Comparison of ENCODE assay signal across 9 cellular contexts in genomic region chr3:184567924-184568590, GRCh38. TPM values are rescaled to one million over a fixed set of nuclear protein-coding genes. Genes with fewer than 3 reads are reported as not detected.
DNase-seq lines count a peak whose midpoint lies in the region; ATAC-seq and TF ChIP-seq lines count a peak whose summit lies in the region.
"Had no signal": no experiment of that assay in that cellular context is flagged by ENCODE, and none has a peak within 500 bp of the region (broad histone marks: within the 10 kb centered on the region; RNA-seq: fewer than 3 reads in every experiment).

No MANE protein-coding gene starts in this region.

- H3K4me3 ChIP-seq in Caco-2 (ENCODE audit: low read depth, low read length) (peak overlapping the region; percentile 45; the same call in 1 of the 2 replicates), gastroesophageal sphincter (peak overlapping the region in 1 of 2 donors; percentile 65)

- no peaks in the 10 kb centered on the region for H3K36me3 ChIP-seq in Caco-2 (ENCODE audit: control insufficient read depth, insufficient read depth, low read length)
- H3K36me3 ChIP-seq in gastroesophageal sphincter, result peaks cover 0 to 8% of the 10 kb centered on the region in 2 donors

- no TSS peak for BruUV-seq in Caco-2 (replicated peaks; lab: Mats Ljungman, UMichigan)

- H3K9me3 Mint-ChIP-seq in Caco-2 (ENCODE audit: unreplicated experiment), result no peaks in the 10 kb centered on the region
- no peaks in the 10 kb centered on the region for H3K9me3 Mint-ChIP-seq in progenitor cell of endocrine pancreas (ENCODE audit: low read depth)

- DNase-seq in Caco-2 (no peak), SK-N-DZ (ENCODE audit: low spot score) (peak; percentile 55), progenitor cell of endocrine pancreas (ENCODE audit: low spot score, unreplicated experiment) (no peak), NOMO-1 (lab: John Stamatoyannopoulos, UW; ENCODE audit: unreplicated experiment in 2 of 2) (no peak), NCI-H2196 treated with DMSO at 0.1 percent for 48 hours (lab: John Stamatoyannopoulos, UW; ENCODE audit: unreplicated experiment) (no peak)
- DNase-seq: activated CD4-positive, alpha-beta T cell treated with anti-CD3 and anti-CD28 coated beads, Interleukin-2, amount 50 U/mL, for 1 hour had no signal

- no peak for TF ChIP-seq EP300 in gastroesophageal sphincter (IDR thresholded peaks at IDR 0.05)

- ATAC-seq in gastroesophageal sphincter, result no peak
- no peak for ATAC-seq in GM18519 (IDR thresholded peaks at IDR 0.05; ENCODE audit: low FRiP score, unreplicated experiment)
- ATAC-seq in GM18909 (IDR thresholded peaks at IDR 0.05; ENCODE audit: poor library complexity, unreplicated experiment), result no peak

- H3K27me3 Mint-ChIP-seq in Caco-2 (ENCODE audit: insufficient read depth, unreplicated experiment), result no peaks in the 10 kb centered on the region
- H3K27me3 Mint-ChIP-seq in progenitor cell of endocrine pancreas, result peaks cover 29% of the 10 kb centered on the region

- H3K36me3 Mint-ChIP-seq in Caco-2 (ENCODE audit: insufficient read depth, unreplicated experiment), result peaks cover 5% of the 10 kb centered on the region
- H3K36me3 Mint-ChIP-seq in progenitor cell of endocrine pancreas (ENCODE audit: insufficient read depth), result no peaks in the 10 kb centered on the region

- H3K4me1 ChIP-seq in Caco-2, result peaks cover 28% of the 10 kb centered on the region
- peaks cover 2 to 76% (median 29%) of the 10 kb centered on the region in 3 donors for H3K4me1 ChIP-seq in gastroesophageal sphincter

- CTCF ChIA-PET in Caco-2 (lab: Charles Lee), result no interaction called here

- TF ChIP-seq POLR2A in gastroesophageal sphincter (IDR thresholded peaks at IDR 0.05), result no peak

- H3K9me3 ChIP-seq in Caco-2, result no peaks in the 10 kb centered on the region
- H3K9me3 ChIP-seq in gastroesophageal sphincter, result no peaks in the 10 kb centered on the region

- H3K27me3 ChIP-seq in Caco-2 (replicated peaks; ENCODE audit: control insufficient read depth, insufficient read depth, low read length) (no peaks in the 10 kb centered on the region), gastroesophageal sphincter (no peaks in the 10 kb centered on the region)

- WGBS in gastroesophageal sphincter (ENCODE audit: low coverage in 1 of 2), 2 donors, result 31% methylated on average over 12 of the region's 17 CpGs; no CpG with 5 or more reads in 1 of the 2 donors

- H3K27ac Mint-ChIP-seq in Caco-2 (ENCODE audit: unreplicated experiment), result no peak overlapping the region
- no peak overlapping the region for H3K27ac Mint-ChIP-seq in progenitor cell of endocrine pancreas

- TF ChIP-seq CTCF in Caco-2 (IDR thresholded peaks at IDR 0.05; ENCODE audit: insufficient read depth in 1 of 2, low read depth in 1 of 2, low read length in 1 of 2, severe bottlenecking in 1 of 2, unreplicated experiment in 1 of 2) (no peak), gastroesophageal sphincter (IDR thresholded peaks at IDR 0.05) (no peak), progenitor cell of endocrine pancreas (IDR thresholded peaks at IDR 0.05; ENCODE audit: unreplicated experiment) (no peak)

- intact Hi-C loops in Caco-2 (cut with micrococcal nuclease; ENCODE audit: unreplicated experiment), result no loop called here

- H3K4me3 Mint-ChIP-seq in Caco-2 (ENCODE audit: unreplicated experiment) (peak overlapping the region; percentile 73), progenitor cell of endocrine pancreas (ENCODE audit: low read depth) (peak overlapping the region; percentile 62)

- H3K27ac ChIP-seq in gastroesophageal sphincter, result peak overlapping the region in 3 of 4 donors; percentile 78 to 89 (median 83)

- H3K4me1 Mint-ChIP-seq in Caco-2 (ENCODE audit: low read depth, unreplicated experiment) (peaks cover 14% of the 10 kb centered on the region), progenitor cell of endocrine pancreas (ENCODE audit: low read depth) (peaks cover 47% of the 10 kb centered on the region)

- POLR2A ChIA-PET in Caco-2 (lab: Charles Lee), result interaction anchor here (0.5 kb wide), 1 partner anchor 144 kb away, joined by 3 read pairs; the partner anchor contains the start of gene MAGEF1

RNA-seq across cellular contexts. Expression of gene EPHB3, which starts 6.5 kb away (rescaled TPM):
- 5.6 and 6.9 TPM in 2 replicates for total RNA-seq in Caco-2 (2022)
- polyA plus RNA-seq in SK-N-DZ (2014; cell fraction: cytosol; rRNA removed), result 12.5 and 12.6 TPM in 2 replicates
- polyA plus RNA-seq in SK-N-DZ (2014; cell fraction: nucleus; rRNA removed), result 13.3 and 15.7 TPM in 2 replicates
- 10 to 100 TPM in 1 of 4 donors, 1 to 10 TPM in 3; 3.1 to 10.6 (median 4.6) TPM for total RNA-seq in gastroesophageal sphincter
- 11.7 and 13.4 TPM in 2 replicates for total RNA-seq in progenitor cell of endocrine pancreas
